19 cellular contexts compared by ENCODE assay signal in the genomic region with DNA sequence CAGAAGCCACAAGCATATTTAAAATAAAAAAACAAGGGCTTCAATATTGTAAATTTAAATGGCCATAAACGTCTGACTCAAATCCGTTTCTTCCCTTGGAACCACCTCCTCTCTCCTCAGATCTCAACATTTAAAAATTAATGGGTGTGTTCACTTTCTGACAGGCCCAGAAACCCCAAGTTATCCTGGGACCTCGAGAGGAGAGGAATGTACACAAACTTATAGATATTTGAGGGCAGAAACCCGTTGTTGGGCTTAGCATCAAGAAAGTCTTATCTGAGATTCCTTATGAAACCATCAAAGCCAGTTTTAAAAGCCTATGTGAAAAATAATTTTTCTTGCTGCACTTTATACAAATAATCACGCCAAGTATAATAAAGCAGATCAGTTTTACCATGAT. TPM values are rescaled to one million over a fixed set of nuclear protein-coding genes. Genes with fewer than 3 reads are reported as not detected.
A peak's percentile ranks its signal among the peaks of the same experiment; 100 is the strongest.
DNase-seq lines count a peak whose midpoint lies in the region; ATAC-seq, FAIRE-seq and TF ChIP-seq lines count a peak whose summit lies in the region.
"Had no signal": no experiment of that assay in that cellular context is flagged by ENCODE, and none has a peak within 500 bp of the region (broad histone marks: within the 10 kb centered on the region; RNA-seq: fewer than 3 reads in every experiment).

No MANE protein-coding gene starts in this region.

- no peak for FAIRE-seq in astrocyte (lab: Jason Lieb, UNC)
- FAIRE-seq: H1 had no signal

- H3K4me3 ChIP-seq in astrocyte (ENCODE audit: insufficient read depth, low read depth, low read length) (no peak overlapping the region), skeletal muscle satellite cell (ENCODE audit: low read length) (peak overlapping the region; percentile 25)
- H3K4me3 ChIP-seq: BLaER1, PC-9, SJCRH30 had no signal

- H3K9me3 Mint-ChIP-seq in astrocyte (ENCODE audit: unreplicated experiment): no peaks in the 10 kb centered on the region
- no peaks in the 10 kb centered on the region for H3K9me3 Mint-ChIP-seq in mesothelial cell of epicardium
- H3K9me3 Mint-ChIP-seq: CD8-positive, alpha-beta T cell had no signal

- H3K9me3 ChIP-seq in astrocyte (ENCODE audit: insufficient read depth, low read depth, low read length): no peaks in the 10 kb centered on the region
- no peaks in the 10 kb centered on the region for H3K9me3 ChIP-seq in skeletal muscle satellite cell (replicated peaks; ENCODE audit: low read length)
- H3K9me3 ChIP-seq: BLaER1, SJCRH30 had no signal

- H2AFZ ChIP-seq in astrocyte (ENCODE audit: low read depth, low read length): no peak overlapping the region
- H2AFZ ChIP-seq: PC-9 had no signal

- no peaks in the 10 kb centered on the region for H3K36me3 ChIP-seq in astrocyte (ENCODE audit: insufficient read depth, low read length)
- no peaks in the 10 kb centered on the region for H3K36me3 ChIP-seq in skeletal muscle satellite cell (ENCODE audit: insufficient read depth, low read length)
- H3K36me3 ChIP-seq: BLaER1, SJCRH30 had no signal

- no peaks in the 10 kb centered on the region for H3K27me3 Mint-ChIP-seq in astrocyte (ENCODE audit: low read depth, unreplicated experiment)
- no peaks in the 10 kb centered on the region for H3K27me3 Mint-ChIP-seq in mesothelial cell of epicardium (ENCODE audit: low read depth)

- no peak for ATAC-seq in HG03097 (IDR thresholded peaks at IDR 0.05; ENCODE audit: low FRiP score, unreplicated experiment)
- ATAC-seq: CD8-positive, alpha-beta T cell had no signal

- H3K9ac ChIP-seq in astrocyte (ENCODE audit: low read length) (peak overlapping the region; percentile 67), skeletal muscle satellite cell (ENCODE audit: low read depth, low read length) (peak overlapping the region; percentile 67)
- H3K9ac ChIP-seq: BLaER1, KMS-11 had no signal

- H3K27ac Mint-ChIP-seq in astrocyte (ENCODE audit: unreplicated experiment): peak overlapping the region; percentile 86
- peak overlapping the region; percentile 12 for H3K27ac Mint-ChIP-seq in mesothelial cell of epicardium
- H3K27ac Mint-ChIP-seq: CD8-positive, alpha-beta T cell had no signal

- H4K20me1 ChIP-seq in astrocyte (ENCODE audit: insufficient read depth, low read length): no peaks in the 10 kb centered on the region
- H4K20me1 ChIP-seq: BLaER1 had no signal

- H3K27ac ChIP-seq in astrocyte (ENCODE audit: low read depth, low read length): peak overlapping the region; percentile 79
- H3K27ac ChIP-seq: BLaER1, KMS-11, PC-9, RWPE1, SJCRH30 had no signal

- H3K4me3 Mint-ChIP-seq in astrocyte (ENCODE audit: unreplicated experiment) (no peak overlapping the region), mesothelial cell of epicardium (no peak overlapping the region)
- H3K4me3 Mint-ChIP-seq: CD8-positive, alpha-beta T cell had no signal

- H3K4me2 ChIP-seq in astrocyte (ENCODE audit: low read length) (peak overlapping the region; percentile 62), skeletal muscle satellite cell (ENCODE audit: low read length) (peak overlapping the region; percentile 47)
- H3K4me2 ChIP-seq: BLaER1, KMS-11, PC-9 had no signal

- H3K36me3 Mint-ChIP-seq in astrocyte (ENCODE audit: low read depth, unreplicated experiment) (no peaks in the 10 kb centered on the region), mesothelial cell of epicardium (peaks cover 3% of the 10 kb centered on the region)

- peaks cover 38% of the 10 kb centered on the region for H3K4me1 Mint-ChIP-seq in astrocyte (ENCODE audit: low read depth, unreplicated experiment)
- H3K4me1 Mint-ChIP-seq in mesothelial cell of epicardium: peaks cover 10% of the 10 kb centered on the region

- no peak for TF ChIP-seq CTCF in astrocyte (IDR thresholded peaks at IDR 0.05; ENCODE audit: insufficient read depth, low read depth, low read length)
- TF ChIP-seq CTCF in mesothelial cell of epicardium (IDR thresholded peaks at IDR 0.05; ENCODE audit: unreplicated experiment): no peak

- DNase-seq in ELR (ENCODE audit: low read depth) (peak; percentile 23), astrocyte (ENCODE audit: low read depth) (peak; percentile 64), mesothelial cell of epicardium (ENCODE audit: low spot score in 2 of 2, unreplicated experiment in 2 of 2) (no peak), NCI-H2029 (lab: John Stamatoyannopoulos, UW) (no peak)
- DNase-seq in activated naive CD4-positive, alpha-beta T cell treated with anti-CD3 and anti-CD28 coated beads, Interleukin-2, amount 50 U/mL, for 16 hours: no peak
- DNase-seq: Calu3; CD8-positive, alpha-beta T cell; NCI-H1417; NCI-H187; NCI-H2227 treated with DMSO at 0.1 percent for 48 hours; NCI-H524; PC-9; SJCRH30 had no signal

- H3K79me2 ChIP-seq in astrocyte (ENCODE audit: insufficient read depth, low read length): no peaks in the 10 kb centered on the region

- H3K4me1 ChIP-seq in astrocyte (ENCODE audit: insufficient read depth, low read length): peaks cover 21% of the 10 kb centered on the region
- H3K4me1 ChIP-seq in skeletal muscle satellite cell (ENCODE audit: control insufficient read depth, insufficient read depth, low read length): peaks cover 39% of the 10 kb centered on the region
- H3K4me1 ChIP-seq: SJCRH30 had no signal

- H3K27me3 ChIP-seq in astrocyte (ENCODE audit: insufficient read depth, low read length): no peaks in the 10 kb centered on the region
- H3K27me3 ChIP-seq in skeletal muscle satellite cell (ENCODE audit: control insufficient read depth, insufficient read depth, low read length): no peaks in the 10 kb centered on the region
- H3K27me3 ChIP-seq: BLaER1, SJCRH30 had no signal

RNA-seq across cellular contexts. Expression of gene MLLT3, which starts 29.2 kb away (rescaled TPM):
- total RNA-seq in astrocyte: 35.1 and 41.6 TPM in 2 replicates
- total RNA-seq in mesothelial cell of epicardium: 41.4 to 45.8 TPM (median 42.5 TPM) in 3 replicates
- 8.4 and 14.0 TPM in 2 replicates for total RNA-seq in skeletal muscle satellite cell (2012; rRNA removed)

Comparison
In these comparisons a context has a peak if more than half of its experiments do, and no peak if none do; other contexts are left out.
1. DNase-seq: peak in ELR (single experiment) and astrocyte (single experiment); none in mesothelial cell of epicardium (0 of 2), NCI-H2029 (single experiment) and activated naive CD4-positive, alpha-beta T cell treated with anti-CD3 and anti-CD28 coated beads, Interleukin-2, amount 50 U/mL, for 16 hours (single experiment).